8 cellular contexts compared by ENCODE assay signal in genomic region chr3:23811117-23811487, GRCh38. TPM values are rescaled to one million over a fixed set of nuclear protein-coding genes. Genes with fewer than 3 reads are reported as not detected.
DNase-seq lines count a peak whose midpoint lies in the region; ATAC-seq and TF ChIP-seq lines count a peak whose summit lies in the region.

No MANE protein-coding gene starts in this region.

- TF ChIP-seq CTCF in AG10803 (conservative IDR thresholded peaks at IDR 0.05; ENCODE audit: low read length) = no peak
- no peak; a peak in 1 of 4 replicates for TF ChIP-seq CTCF in GM23338 (conservative IDR thresholded peaks at IDR 0.05; ENCODE audit: low read depth in 2 of 2)
- TF ChIP-seq CTCF in WI38 (IDR thresholded peaks at IDR 0.05; ENCODE audit: low read depth, low read length) = no peak

- 0 out of 2 replicates have a peak overlapping the region, but pooled peaks have one; percentile 53 for H3K27ac ChIP-seq in GM23338 (ENCODE audit: low read depth)

- no peaks in the 10 kb centered on the region; the same call in 1 of the 2 replicates for H3F3A ChIP-seq in GM23338 (replicated peaks; ENCODE audit: low read depth)

- H3K27me3 ChIP-seq in GM23338 (ENCODE audit: insufficient read depth) = no peaks in the 10 kb centered on the region

- 0 out of 2 replicates have a peak, but pooled peaks cover 3% of the 10 kb centered on the region for H3K36me3 ChIP-seq in GM23338 (ENCODE audit: insufficient read depth)

- no peaks in the 10 kb centered on the region for H3K9me2 ChIP-seq in GM23338 (ENCODE audit: insufficient read depth)

- peaks cover 58% of the 10 kb centered on the region for H3K4me1 Mint-ChIP-seq in GM23338

- intact Hi-C loops in left ventricle myocardium superior (cut with micrococcal nuclease) = no loop called here

- H3K27me3 Mint-ChIP-seq in GM23338 (ENCODE audit: insufficient read depth, low read depth, poor library complexity) = peaks cover 6% of the 10 kb centered on the region

- peak overlapping the region; percentile 97 for H3K27ac Mint-ChIP-seq in GM23338

- H4K20me1 ChIP-seq in GM23338 (replicated peaks; ENCODE audit: insufficient read depth) = peaks cover 27% of the 10 kb centered on the region

- peak; percentile 7 for DNase-seq in AG10803 (ENCODE audit: low read depth)
- DNase-seq in GM23338 (ENCODE audit: low spot score) = peak; percentile 47
- DNase-seq in left ventricle myocardium superior = no peak
- no peak for DNase-seq in skeletal muscle cell (ENCODE audit: low read depth)
- DNase-seq in NCI-H1436 (lab: John Stamatoyannopoulos, UW) = no peak
- DNase-seq in cerebellar nuclear complex (lab: John Stamatoyannopoulos, UW) = no peak
- DNase-seq in GDM1 (lab: John Stamatoyannopoulos, UW) = no peak

- H3K4me1 ChIP-seq in GM23338 (ENCODE audit: insufficient read depth) = peaks cover 34% of the 10 kb centered on the region

- H3K9me3 Mint-ChIP-seq in GM23338 = no peaks in the 10 kb centered on the region

- peak overlapping the region; percentile 72 for H3K4me2 ChIP-seq in GM23338

- H3K36me3 Mint-ChIP-seq in GM23338 (ENCODE audit: low read depth) = peaks cover 63% of the 10 kb centered on the region

- ATAC-seq in GM23338 (peak; percentile 2; the same call in 2 of the 3 replicates), left ventricle myocardium superior (peak; percentile 4)

- H2AFZ ChIP-seq in GM23338 = peak overlapping the region; percentile 43; the same call in 1 of the 2 replicates

- peak overlapping the region; percentile 65 for H3K4me3 ChIP-seq in AG10803 (ENCODE audit: low read length)
- H3K4me3 ChIP-seq in GM23338 = peak overlapping the region; percentile 77
- peak overlapping the region; percentile 61 for H3K4me3 ChIP-seq in WI38 (ENCODE audit: low read depth, low read length)
- peak overlapping the region; percentile 59 for H3K4me3 ChIP-seq in skeletal muscle cell (ENCODE audit: low read depth, low read length)

- peaks cover 84% of the 10 kb centered on the region for H3K79me2 ChIP-seq in GM23338 (replicated peaks; ENCODE audit: insufficient read depth)

- peak overlapping the region; percentile 94 for H3K4me3 Mint-ChIP-seq in GM23338

TF ChIP-seq in GM23338, 12 proteins besides CTCF, POLR2A, EP300 and RAD21:
- TF ChIP-seq ZNF114 (CRISPR knock-in tag; IDR thresholded peaks at IDR 0.05) = no peak
- no peak for TF ChIP-seq EZH2phosphoT487 (IDR thresholded peaks at IDR 0.05; ENCODE audit: unreplicated experiment)
- TF ChIP-seq NANOG (IDR thresholded peaks at IDR 0.05; ENCODE audit: borderline replicate concordance) = no peak
- TF ChIP-seq ETS1 (IDR thresholded peaks at IDR 0.05) = no peak
- TF ChIP-seq, protein P1, sequence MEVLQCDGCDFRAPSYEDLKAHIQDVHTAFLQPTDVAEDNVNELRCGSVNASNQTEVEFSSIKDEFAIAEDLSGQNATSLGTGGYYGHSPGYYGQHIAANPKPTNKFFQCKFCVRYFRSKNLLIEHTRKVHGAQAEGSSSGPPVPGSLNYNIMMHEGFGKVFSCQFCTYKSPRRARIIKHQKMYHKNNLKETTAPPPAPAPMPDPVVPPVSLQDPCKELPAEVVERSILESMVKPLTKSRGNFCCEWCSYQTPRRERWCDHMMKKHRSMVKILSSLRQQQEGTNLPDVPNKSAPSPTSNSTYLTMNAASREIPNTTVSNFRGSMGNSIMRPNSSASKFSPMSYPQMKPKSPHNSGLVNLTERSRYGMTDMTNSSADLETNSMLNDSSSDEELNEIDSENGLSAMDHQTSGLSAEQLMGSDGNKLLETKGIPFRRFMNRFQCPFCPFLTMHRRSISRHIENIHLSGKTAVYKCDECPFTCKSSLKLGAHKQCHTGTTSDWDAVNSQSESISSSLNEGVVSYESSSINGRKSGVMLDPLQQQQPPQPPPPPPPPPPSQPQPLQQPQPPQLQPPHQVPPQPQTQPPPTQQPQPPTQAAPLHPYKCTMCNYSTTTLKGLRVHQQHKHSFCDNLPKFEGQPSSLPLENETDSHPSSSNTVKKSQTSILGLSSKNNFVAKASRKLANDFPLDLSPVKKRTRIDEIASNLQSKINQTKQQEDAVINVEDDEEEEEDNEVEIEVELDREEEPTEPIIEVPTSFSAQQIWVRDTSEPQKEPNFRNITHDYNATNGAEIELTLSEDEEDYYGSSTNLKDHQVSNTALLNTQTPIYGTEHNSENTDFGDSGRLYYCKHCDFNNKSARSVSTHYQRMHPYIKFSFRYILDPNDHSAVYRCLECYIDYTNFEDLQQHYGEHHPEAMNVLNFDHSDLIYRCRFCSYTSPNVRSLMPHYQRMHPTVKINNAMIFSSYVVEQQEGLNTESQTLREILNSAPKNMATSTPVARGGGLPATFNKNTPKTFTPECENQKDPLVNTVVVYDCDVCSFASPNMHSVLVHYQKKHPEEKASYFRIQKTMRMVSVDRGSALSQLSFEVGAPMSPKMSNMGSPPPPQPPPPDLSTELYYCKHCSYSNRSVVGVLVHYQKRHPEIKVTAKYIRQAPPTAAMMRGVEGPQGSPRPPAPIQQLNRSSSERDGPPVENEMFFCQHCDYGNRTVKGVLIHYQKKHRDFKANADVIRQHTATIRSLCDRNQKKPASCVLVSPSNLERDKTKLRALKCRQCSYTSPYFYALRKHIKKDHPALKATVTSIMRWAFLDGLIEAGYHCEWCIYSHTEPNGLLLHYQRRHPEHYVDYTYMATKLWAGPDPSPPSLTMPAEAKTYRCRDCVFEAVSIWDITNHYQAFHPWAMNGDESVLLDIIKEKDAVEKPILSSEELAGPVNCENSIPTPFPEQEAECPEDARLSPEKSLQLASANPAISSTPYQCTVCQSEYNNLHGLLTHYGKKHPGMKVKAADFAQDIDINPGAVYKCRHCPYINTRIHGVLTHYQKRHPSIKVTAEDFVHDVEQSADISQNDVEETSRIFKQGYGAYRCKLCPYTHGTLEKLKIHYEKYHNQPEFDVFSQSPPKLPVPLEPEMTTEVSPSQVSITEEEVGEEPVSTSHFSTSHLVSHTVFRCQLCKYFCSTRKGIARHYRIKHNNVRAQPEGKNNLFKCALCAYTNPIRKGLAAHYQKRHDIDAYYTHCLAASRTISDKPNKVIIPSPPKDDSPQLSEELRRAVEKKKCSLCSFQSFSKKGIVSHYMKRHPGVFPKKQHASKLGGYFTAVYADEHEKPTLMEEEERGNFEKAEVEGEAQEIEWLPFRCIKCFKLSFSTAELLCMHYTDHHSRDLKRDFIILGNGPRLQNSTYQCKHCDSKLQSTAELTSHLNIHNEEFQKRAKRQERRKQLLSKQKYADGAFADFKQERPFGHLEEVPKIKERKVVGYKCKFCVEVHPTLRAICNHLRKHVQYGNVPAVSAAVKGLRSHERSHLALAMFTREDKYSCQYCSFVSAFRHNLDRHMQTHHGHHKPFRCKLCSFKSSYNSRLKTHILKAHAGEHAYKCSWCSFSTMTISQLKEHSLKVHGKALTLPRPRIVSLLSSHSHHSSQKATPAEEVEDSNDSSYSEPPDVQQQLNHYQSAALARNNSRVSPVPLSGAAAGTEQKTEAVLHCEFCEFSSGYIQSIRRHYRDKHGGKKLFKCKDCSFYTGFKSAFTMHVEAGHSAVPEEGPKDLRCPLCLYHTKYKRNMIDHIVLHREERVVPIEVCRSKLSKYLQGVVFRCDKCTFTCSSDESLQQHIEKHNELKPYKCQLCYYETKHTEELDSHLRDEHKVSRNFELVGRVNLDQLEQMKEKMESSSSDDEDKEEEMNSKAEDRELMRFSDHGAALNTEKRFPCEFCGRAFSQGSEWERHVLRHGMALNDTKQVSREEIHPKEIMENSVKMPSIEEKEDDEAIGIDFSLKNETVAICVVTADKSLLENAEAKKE (CRISPR knock-in tag; IDR thresholded peaks at IDR 0.05) = no peak
- no peak for TF ChIP-seq STAT1 (IDR thresholded peaks at IDR 0.05; ENCODE audit: unreplicated experiment)
- TF ChIP-seq ZNF331 (CRISPR knock-in tag; IDR thresholded peaks at IDR 0.05; ENCODE audit: low read depth) = no peak
- TF ChIP-seq REST (IDR thresholded peaks at IDR 0.05; ENCODE audit: unreplicated experiment) = no peak
- TF ChIP-seq CREB1 (CRISPR knock-in tag; IDR thresholded peaks at IDR 0.05; ENCODE audit: low read depth) = no peak
- no peak for TF ChIP-seq JUNB (IDR thresholded peaks at IDR 0.05; ENCODE audit: unreplicated experiment)
- TF ChIP-seq EZH2 (IDR thresholded peaks at IDR 0.05; ENCODE audit: low read depth, unreplicated experiment) = no peak
- no peak for TF ChIP-seq POLR2AphosphoS5 (IDR thresholded peaks at IDR 0.05; ENCODE audit: low read depth)

RNA-seq across cellular contexts. Expression of gene UBE2E1, which starts 5.3 kb away (rescaled TPM):
- total RNA-seq in GM23338 (2014; rRNA removed; shearing (Covaris generic)) = 113 and 120 TPM in 2 replicates
- polyA plus RNA-seq in GM23338 (2016; fragmentation: Nextera tagmentation; extraction: Ambion mirVana) = 39.9 and 41.5 TPM in 2 replicates
- total RNA-seq in left ventricle myocardium superior = 66.0 TPM

Comparison
In these comparisons a context has a peak if more than half of its experiments do, and no peak if none do; other contexts are left out.
1. DNase-seq: peak in AG10803 (single experiment) and GM23338 (single experiment); none in left ventricle myocardium superior (single experiment), skeletal muscle cell (single experiment), NCI-H1436 (single experiment), cerebellar nuclear complex (0 of 2) and GDM1 (single experiment).
2. Peak in every context shown above with its lines, with median percentiles within 50 percentile points of each other: H3K4me3 ChIP-seq.